In genomic region chr19:52691215-52691610, GRCh38 we compare ENCODE assay signal across 8 cellular contexts. TPM values are rescaled to one million over a fixed set of nuclear protein-coding genes. Genes with fewer than 3 reads are reported as not detected.
DNase-seq lines count a peak whose midpoint lies in the region; ATAC-seq lines count a peak whose summit lies in the region.

No MANE protein-coding gene starts in this region.

- H3K9ac ChIP-seq in trophoblast cell (ENCODE audit: low read length): no peak overlapping the region

- H3K27ac ChIP-seq in CD8-positive, alpha-beta memory T cell (ENCODE audit: low read depth, low read length): peak overlapping the region; percentile 62
- H3K27ac ChIP-seq in SJCRH30 (peak overlapping the region; percentile 73), epithelial cell of prostate (peak overlapping the region; percentile 96), trophoblast cell (ENCODE audit: low read depth, low read length) (peak overlapping the region; percentile 97)

- POLR2A ChIA-PET in CD8-positive, alpha-beta memory T cell (lab: Charles Lee): interaction anchor here (0.6 kb wide), 1 partner anchor 12 kb away, joined by 3 read pairs; no protein-coding TSS in a partner anchor

- no peak for ATAC-seq in HG03108 (IDR thresholded peaks at IDR 0.05; ENCODE audit: unreplicated experiment)

- peak overlapping the region; percentile 85 to 97 (median 96) for H3K27ac Mint-ChIP-seq in CD8-positive, alpha-beta memory T cell

- H2BK5ac ChIP-seq in trophoblast cell (ENCODE audit: low read depth, low read length, poor library complexity): peak overlapping the region; percentile 90

- no peaks in the 10 kb centered on the region for H3K9me3 ChIP-seq in CD8-positive, alpha-beta memory T cell (ENCODE audit: low read length)
- no peaks in the 10 kb centered on the region; the same call in 1 of the 2 replicates for H3K9me3 ChIP-seq in SJCRH30 (replicated peaks)
- H3K9me3 ChIP-seq in trophoblast cell (ENCODE audit: insufficient read depth, low read depth, low read length): no peaks in the 10 kb centered on the region

- H2AFZ ChIP-seq in trophoblast cell (ENCODE audit: insufficient read depth, low read length, poor library complexity): no peak overlapping the region

- no peak for DNase-seq in CD8-positive, alpha-beta memory T cell
- DNase-seq in SJCRH30 (no peak), epithelial cell of prostate (ENCODE audit: low read depth, low spot score) (no peak), trophoblast cell (no peak), islet precursor cell (no peak), NCI-H1694 treated with DMSO at 0.1 percent for 48 hours (lab: John Stamatoyannopoulos, UW) (no peak), HPDE6-E6E7 (ENCODE audit: extremely low spot score) (no peak)

- H3K4me2 ChIP-seq in trophoblast cell (ENCODE audit: low read length): peak overlapping the region; percentile 11

- peaks cover 0 to 8% (median 0%) of the 10 kb centered on the region in 3 donors for H3K36me3 Mint-ChIP-seq in CD8-positive, alpha-beta memory T cell

- H3K79me2 ChIP-seq in trophoblast cell (ENCODE audit: control insufficient read depth, insufficient read depth, low read length, poor library complexity): peaks cover 21% of the 10 kb centered on the region

- peak overlapping the region; percentile 89 for H4K91ac ChIP-seq in trophoblast cell (ENCODE audit: low read depth, low read length)

- peaks cover 15% of the 10 kb centered on the region for H3K4me1 ChIP-seq in CD8-positive, alpha-beta memory T cell (ENCODE audit: insufficient read depth, low read length)
- H3K4me1 ChIP-seq in SJCRH30 (no peaks in the 10 kb centered on the region), trophoblast cell (ENCODE audit: control insufficient read depth in 1 of 2, insufficient read depth in 2 of 2, low read length in 2 of 2) (peaks cover 19 to 33% of the 10 kb centered on the region in 2 experiments)

- H2AK5ac ChIP-seq in trophoblast cell (ENCODE audit: low read length): peak overlapping the region; percentile 57

- H3K27me3 Mint-ChIP-seq in CD8-positive, alpha-beta memory T cell: peaks cover 0 to 2% of the 10 kb centered on the region in 2 donors

- peak overlapping the region; percentile 65 for H3K4ac ChIP-seq in trophoblast cell (ENCODE audit: low read depth, low read length)

- H3K4me1 Mint-ChIP-seq in CD8-positive, alpha-beta memory T cell: peaks cover 26 to 38% (median 32%) of the 10 kb centered on the region in 3 donors

- peak overlapping the region; percentile 88 for H2BK120ac ChIP-seq in trophoblast cell (ENCODE audit: insufficient read depth, low read length, poor library complexity)

- no peaks in the 10 kb centered on the region for H3K36me3 ChIP-seq in CD8-positive, alpha-beta memory T cell (ENCODE audit: insufficient read depth, low read length)
- peaks cover 6% of the 10 kb centered on the region for H3K36me3 ChIP-seq in SJCRH30
- peaks cover 2 to 4% of the 10 kb centered on the region in 2 experiments for H3K36me3 ChIP-seq in trophoblast cell (ENCODE audit: control insufficient read depth in 1 of 2, insufficient read depth in 2 of 2, low read length in 2 of 2)

- peak overlapping the region; percentile 65 for H4K8ac ChIP-seq in trophoblast cell (ENCODE audit: low read depth, low read length)

- no CpG with 5 or more reads among the region's 15 CpGs for WGBS in trophoblast cell (ENCODE audit: extremely low coverage, insufficient coverage, insufficient read length)

- H2BK12ac ChIP-seq in trophoblast cell (ENCODE audit: low read length): peak overlapping the region; percentile 93

- H3K23ac ChIP-seq in trophoblast cell (ENCODE audit: low read length): no peak overlapping the region

- H3K9me3 Mint-ChIP-seq in CD8-positive, alpha-beta memory T cell: no peaks in the 10 kb centered on the region

- CTCF ChIA-PET in CD8-positive, alpha-beta memory T cell (lab: Charles Lee): no interaction called here

- H4K12ac ChIP-seq in trophoblast cell (ENCODE audit: low read depth, low read length): no peak overlapping the region

- H3K18ac ChIP-seq in trophoblast cell (ENCODE audit: low read length): no peak overlapping the region

- H3K79me1 ChIP-seq in trophoblast cell (ENCODE audit: low read length): peaks cover 40% of the 10 kb centered on the region

- H3K27me3 ChIP-seq in CD8-positive, alpha-beta memory T cell (ENCODE audit: insufficient read depth, low read length, poor library complexity, severe bottlenecking): no peaks in the 10 kb centered on the region
- H3K27me3 ChIP-seq in SJCRH30: no peaks in the 10 kb centered on the region
- H3K27me3 ChIP-seq in trophoblast cell (ENCODE audit: insufficient read depth, low read length): no peaks in the 10 kb centered on the region

- H3K14ac ChIP-seq in trophoblast cell (ENCODE audit: low read length): peak overlapping the region; percentile 80

- peak overlapping the region; percentile 83 for H3K4me3 ChIP-seq in CD8-positive, alpha-beta memory T cell (ENCODE audit: low read length)
- H3K4me3 ChIP-seq in SJCRH30 (peak overlapping the region; percentile 67), trophoblast cell (ENCODE audit: low read depth, low read length) (no peak overlapping the region)

- H3K4me3 Mint-ChIP-seq in CD8-positive, alpha-beta memory T cell: peak overlapping the region; percentile 87 to 98 (median 93)

RNA-seq across cellular contexts. Expression of gene ZNF611, which starts 43.6 kb away (rescaled TPM):
- total RNA-seq in CD8-positive, alpha-beta memory T cell: 10 to 100 TPM; 21.9 to 24.2 TPM
- 44.5 TPM for polyA plus RNA-seq in CD8-positive, alpha-beta memory T cell
- total RNA-seq in SJCRH30 (2014; rRNA removed; shearing (Covaris generic)): 9.6 and 12.3 TPM in 2 replicates
- polyA plus RNA-seq in trophoblast cell (2013): 37.3 and 37.8 TPM in 2 replicates

RNA-seq across cellular contexts. Expression of gene ZNF83, which starts 53.1 kb away (rescaled TPM):
- 10 to 100 TPM; 26.9 to 28.0 TPM for total RNA-seq in CD8-positive, alpha-beta memory T cell
- polyA plus RNA-seq in CD8-positive, alpha-beta memory T cell: 23.1 TPM
- total RNA-seq in SJCRH30 (2014; rRNA removed; shearing (Covaris generic)): 32.7 and 47.0 TPM in 2 replicates
- 78.7 and 80.9 TPM in 2 replicates for polyA plus RNA-seq in trophoblast cell (2013)
